ENCODE assay signal across 8 cellular contexts in the genomic region with DNA sequence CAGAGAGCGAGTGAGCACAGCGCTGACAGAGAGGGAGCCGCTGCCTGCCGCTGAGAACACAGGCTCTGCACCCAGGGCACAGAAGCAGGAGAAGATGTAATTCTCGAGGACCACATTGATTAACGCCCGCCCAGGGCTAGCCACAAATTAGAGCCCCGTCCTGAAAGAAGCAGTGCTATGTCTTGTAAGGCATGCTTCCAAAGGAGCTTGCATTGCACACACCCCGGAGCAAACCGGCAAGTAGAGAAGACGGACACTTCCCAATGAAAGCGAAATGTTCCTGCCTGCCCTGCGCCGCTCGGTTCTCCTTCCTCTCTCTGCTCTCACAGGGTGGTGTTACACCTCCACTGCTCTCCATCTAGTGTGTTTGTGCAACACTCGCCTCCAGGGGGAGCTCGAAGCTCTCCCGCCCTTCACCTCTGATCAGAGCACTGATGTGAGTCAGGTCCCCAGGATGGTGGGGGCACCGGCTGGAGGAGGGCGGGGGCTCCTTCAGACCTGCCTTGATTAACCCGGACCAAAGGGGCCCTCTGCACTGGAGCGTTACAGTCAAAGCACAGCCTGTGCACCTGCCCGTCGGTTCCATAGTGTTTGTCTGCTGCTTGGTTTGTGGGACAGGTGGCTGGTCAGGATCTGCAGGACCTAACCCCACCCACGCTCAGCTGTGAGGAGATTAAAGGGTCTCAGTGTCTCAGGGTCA.
DNase-seq lines count a peak whose midpoint lies in the region; ATAC-seq and TF ChIP-seq lines count a peak whose summit lies in the region.

No MANE protein-coding gene starts in this region.

- H3K4me1 ChIP-seq in mesendoderm (ENCODE audit: control insufficient read depth, low read depth, low read length): no peaks in the 10 kb centered on the region

- peak overlapping the region; percentile 24 for H3K9ac ChIP-seq in mesendoderm (ENCODE audit: low read length)

- H3K79me1 ChIP-seq in mesendoderm (ENCODE audit: low read length): no peaks in the 10 kb centered on the region

- H2BK15ac ChIP-seq in mesendoderm (replicated peaks; ENCODE audit: low read depth): no peak overlapping the region

- H3K36me3 ChIP-seq in mesendoderm (ENCODE audit: control insufficient read depth, insufficient read depth, low read length): no peaks in the 10 kb centered on the region

- H4K5ac ChIP-seq in mesendoderm (ENCODE audit: low read length): no peak overlapping the region

- no peaks in the 10 kb centered on the region for H3K27me3 ChIP-seq in mesendoderm (ENCODE audit: insufficient read depth, low read length, poor library complexity)

- H2BK5ac ChIP-seq in mesendoderm (ENCODE audit: low read length): no peak overlapping the region

- no peak overlapping the region for H3K23ac ChIP-seq in mesendoderm (ENCODE audit: low read length)

- WGBS in mesendoderm (ENCODE audit: extremely low coverage, insufficient coverage, low lambda C conversion rate): no CpG with 5 or more reads among the region's 25 CpGs

- ATAC-seq in GM19035 (IDR thresholded peaks at IDR 0.05; ENCODE audit: unreplicated experiment) (peak; percentile 93), HG03159 (IDR thresholded peaks at IDR 0.05; ENCODE audit: unreplicated experiment) (peak; percentile 95)
- ATAC-seq in activated CD4-positive, CD25-positive, alpha-beta regulatory T cell treated with anti-CD3 and anti-CD28 coated beads, Interleukin-2, amount 50 U/mL, for 24 hours: peak; percentile 82 to 85

- H2BK120ac ChIP-seq in mesendoderm (ENCODE audit: low read depth, low read length): no peak overlapping the region

- TF ChIP-seq CTCF in chondrocyte (IDR thresholded peaks at IDR 0.05): peak; percentile 96

- H4K8ac ChIP-seq in mesendoderm (ENCODE audit: low read depth, low read length): no peak overlapping the region

- peak overlapping the region; percentile 38 for H3K4me3 ChIP-seq in mesendoderm (ENCODE audit: low read length)

- peak overlapping the region; percentile 88 for H3K4me2 ChIP-seq in mesendoderm (ENCODE audit: low read length)

- no peak overlapping the region for H3K4ac ChIP-seq in mesendoderm (ENCODE audit: low read depth, low read length)

- H3K27me3 Mint-ChIP-seq in chondrocyte (ENCODE audit: low read depth): peaks cover 2% of the 10 kb centered on the region

- peaks cover 13% of the 10 kb centered on the region for H3K4me1 Mint-ChIP-seq in chondrocyte (ENCODE audit: low read depth)

- peak overlapping the region; percentile 13 for H3K27ac Mint-ChIP-seq in chondrocyte (ENCODE audit: unreplicated experiment)

- H3K9me3 Mint-ChIP-seq in chondrocyte (ENCODE audit: low read depth): no peaks in the 10 kb centered on the region

- H3K79me2 ChIP-seq in mesendoderm (ENCODE audit: control insufficient read depth, insufficient read depth, low read length): no peaks in the 10 kb centered on the region

- H3K36me3 Mint-ChIP-seq in chondrocyte (ENCODE audit: low read depth): no peaks in the 10 kb centered on the region

- peak overlapping the region; percentile 76 for H3K4me3 Mint-ChIP-seq in chondrocyte (ENCODE audit: unreplicated experiment)

- H2AK5ac ChIP-seq in mesendoderm (ENCODE audit: low read length): no peak overlapping the region

- H3K56ac ChIP-seq in mesendoderm (ENCODE audit: low read length): peak overlapping the region; percentile 62

- no peak overlapping the region for H3K27ac ChIP-seq in mesendoderm (ENCODE audit: low read depth, low read length)

- H3K18ac ChIP-seq in mesendoderm (ENCODE audit: low read length): no peak overlapping the region

- peak in 10 of 14 donors; percentile 3 to 63 (median 28) for DNase-seq in C1 segment of cervical spinal cord (lab: John Stamatoyannopoulos, UW)
- peak; percentile 61 for DNase-seq in NCI-H2171 (lab: John Stamatoyannopoulos, UW)
- no peak for DNase-seq in chondrocyte (ENCODE audit: low spot score)
- DNase-seq in mesendoderm: peak; percentile 93
- peak; percentile 33 to 45 for DNase-seq in stimulated activated CD8-positive, alpha-beta memory T cell treated with anti-CD3 and anti-CD28 coated beads, Interleukin-7, amount 100 ng/mL, for 48 hours (ENCODE audit: extremely low read depth in 1 of 2, low read depth in 1 of 2)
